ENCODE assay signal across 1 cellular context in the genomic region with DNA sequence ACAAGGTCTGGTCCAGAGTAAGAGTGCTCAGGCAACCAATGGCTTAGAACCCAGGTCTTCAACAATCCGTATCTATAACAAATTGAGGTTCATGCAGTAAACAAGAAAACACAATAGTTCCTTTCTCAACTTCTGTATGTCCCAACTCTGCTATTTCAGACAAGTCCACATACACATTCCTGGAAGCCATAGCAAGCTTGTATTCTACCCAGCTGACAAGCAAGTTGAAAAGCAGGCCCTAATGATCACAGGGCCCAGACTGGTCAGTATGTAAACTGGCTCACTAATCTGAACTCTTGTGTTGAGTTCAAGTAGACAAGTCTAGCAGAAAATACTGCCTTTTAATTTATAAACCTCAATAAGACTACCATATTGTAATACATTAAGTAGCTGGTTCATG.
TF ChIP-seq lines count a peak whose summit lies in the region.

No MANE protein-coding gene starts in this region.

TF ChIP-seq in K562, 482 proteins besides CTCF, POLR2A, EP300 and RAD21:
- no peak for TF ChIP-seq ZNF217 (CRISPR knock-in tag; IDR thresholded peaks at IDR 0.05)
- no peak for TF ChIP-seq BMI1 (IDR thresholded peaks at IDR 0.05; ENCODE audit: low read length)
- TF ChIP-seq TAL1 (IDR thresholded peaks at IDR 0.05) = no peak
- no peak for TF ChIP-seq FOXK2 (conservative IDR thresholded peaks at IDR 0.05 in 1 of 2, IDR thresholded peaks at IDR 0.05 in 1 of 2; ENCODE audit: low read depth in 2 of 2)
- TF ChIP-seq, protein P1, sequence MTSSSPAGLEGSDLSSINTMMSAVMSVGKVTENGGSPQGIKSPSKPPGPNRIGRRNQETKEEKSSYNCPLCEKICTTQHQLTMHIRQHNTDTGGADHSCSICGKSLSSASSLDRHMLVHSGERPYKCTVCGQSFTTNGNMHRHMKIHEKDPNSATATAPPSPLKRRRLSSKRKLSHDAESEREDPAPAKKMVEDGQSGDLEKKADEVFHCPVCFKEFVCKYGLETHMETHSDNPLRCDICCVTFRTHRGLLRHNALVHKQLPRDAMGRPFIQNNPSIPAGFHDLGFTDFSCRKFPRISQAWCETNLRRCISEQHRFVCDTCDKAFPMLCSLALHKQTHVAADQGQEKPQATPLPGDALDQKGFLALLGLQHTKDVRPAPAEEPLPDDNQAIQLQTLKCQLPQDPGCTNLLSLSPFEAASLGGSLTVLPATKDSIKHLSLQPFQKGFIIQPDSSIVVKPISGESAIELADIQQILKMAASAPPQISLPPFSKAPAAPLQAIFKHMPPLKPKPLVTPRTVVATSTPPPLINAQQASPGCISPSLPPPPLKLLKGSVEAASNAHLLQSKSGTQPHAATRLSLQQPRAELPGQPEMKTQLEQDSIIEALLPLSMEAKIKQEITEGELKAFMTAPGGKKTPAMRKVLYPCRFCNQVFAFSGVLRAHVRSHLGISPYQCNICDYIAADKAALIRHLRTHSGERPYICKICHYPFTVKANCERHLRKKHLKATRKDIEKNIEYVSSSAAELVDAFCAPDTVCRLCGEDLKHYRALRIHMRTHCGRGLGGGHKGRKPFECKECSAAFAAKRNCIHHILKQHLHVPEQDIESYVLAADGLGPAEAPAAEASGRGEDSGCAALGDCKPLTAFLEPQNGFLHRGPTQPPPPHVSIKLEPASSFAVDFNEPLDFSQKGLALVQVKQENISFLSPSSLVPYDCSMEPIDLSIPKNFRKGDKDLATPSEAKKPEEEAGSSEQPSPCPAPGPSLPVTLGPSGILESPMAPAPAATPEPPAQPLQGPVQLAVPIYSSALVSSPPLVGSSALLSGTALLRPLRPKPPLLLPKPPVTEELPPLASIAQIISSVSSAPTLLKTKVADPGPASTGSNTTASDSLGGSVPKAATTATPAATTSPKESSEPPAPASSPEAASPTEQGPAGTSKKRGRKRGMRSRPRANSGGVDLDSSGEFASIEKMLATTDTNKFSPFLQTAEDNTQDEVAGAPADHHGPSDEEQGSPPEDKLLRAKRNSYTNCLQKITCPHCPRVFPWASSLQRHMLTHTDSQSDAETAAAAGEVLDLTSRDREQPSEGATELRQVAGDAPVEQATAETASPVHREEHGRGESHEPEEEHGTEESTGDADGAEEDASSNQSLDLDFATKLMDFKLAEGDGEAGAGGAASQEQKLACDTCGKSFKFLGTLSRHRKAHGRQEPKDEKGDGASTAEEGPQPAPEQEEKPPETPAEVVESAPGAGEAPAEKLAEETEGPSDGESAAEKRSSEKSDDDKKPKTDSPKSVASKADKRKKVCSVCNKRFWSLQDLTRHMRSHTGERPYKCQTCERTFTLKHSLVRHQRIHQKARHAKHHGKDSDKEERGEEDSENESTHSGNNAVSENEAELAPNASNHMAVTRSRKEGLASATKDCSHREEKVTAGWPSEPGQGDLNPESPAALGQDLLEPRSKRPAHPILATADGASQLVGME (CRISPR knock-in tag; IDR thresholded peaks at IDR 0.05) = no peak
- no peak for TF ChIP-seq NRF1 (conservative IDR thresholded peaks at IDR 0.05 in 1 of 2, IDR thresholded peaks at IDR 0.05 in 1 of 2)
- no peak for TF ChIP-seq ERF (CRISPR knock-in tag; IDR thresholded peaks at IDR 0.05)
- TF ChIP-seq ZSCAN32 (CRISPR knock-in tag; IDR thresholded peaks at IDR 0.05) = no peak
- TF ChIP-seq ZSCAN29 (IDR thresholded peaks at IDR 0.05) = no peak
- TF ChIP-seq, protein P2, sequence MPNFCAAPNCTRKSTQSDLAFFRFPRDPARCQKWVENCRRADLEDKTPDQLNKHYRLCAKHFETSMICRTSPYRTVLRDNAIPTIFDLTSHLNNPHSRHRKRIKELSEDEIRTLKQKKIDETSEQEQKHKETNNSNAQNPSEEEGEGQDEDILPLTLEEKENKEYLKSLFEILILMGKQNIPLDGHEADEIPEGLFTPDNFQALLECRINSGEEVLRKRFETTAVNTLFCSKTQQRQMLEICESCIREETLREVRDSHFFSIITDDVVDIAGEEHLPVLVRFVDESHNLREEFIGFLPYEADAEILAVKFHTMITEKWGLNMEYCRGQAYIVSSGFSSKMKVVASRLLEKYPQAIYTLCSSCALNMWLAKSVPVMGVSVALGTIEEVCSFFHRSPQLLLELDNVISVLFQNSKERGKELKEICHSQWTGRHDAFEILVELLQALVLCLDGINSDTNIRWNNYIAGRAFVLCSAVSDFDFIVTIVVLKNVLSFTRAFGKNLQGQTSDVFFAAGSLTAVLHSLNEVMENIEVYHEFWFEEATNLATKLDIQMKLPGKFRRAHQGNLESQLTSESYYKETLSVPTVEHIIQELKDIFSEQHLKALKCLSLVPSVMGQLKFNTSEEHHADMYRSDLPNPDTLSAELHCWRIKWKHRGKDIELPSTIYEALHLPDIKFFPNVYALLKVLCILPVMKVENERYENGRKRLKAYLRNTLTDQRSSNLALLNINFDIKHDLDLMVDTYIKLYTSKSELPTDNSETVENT (CRISPR knock-in tag; IDR thresholded peaks at IDR 0.05) = no peak
- TF ChIP-seq GTF2A2 (tag; IDR thresholded peaks at IDR 0.05) = no peak
- no peak for TF ChIP-seq MCM7 (IDR thresholded peaks at IDR 0.05)
- TF ChIP-seq PRPF4 (IDR thresholded peaks at IDR 0.05; ENCODE audit: insufficient read depth, low read depth, low read length, poor library complexity, severe bottlenecking) = no peak
- TF ChIP-seq, protein P3, sequence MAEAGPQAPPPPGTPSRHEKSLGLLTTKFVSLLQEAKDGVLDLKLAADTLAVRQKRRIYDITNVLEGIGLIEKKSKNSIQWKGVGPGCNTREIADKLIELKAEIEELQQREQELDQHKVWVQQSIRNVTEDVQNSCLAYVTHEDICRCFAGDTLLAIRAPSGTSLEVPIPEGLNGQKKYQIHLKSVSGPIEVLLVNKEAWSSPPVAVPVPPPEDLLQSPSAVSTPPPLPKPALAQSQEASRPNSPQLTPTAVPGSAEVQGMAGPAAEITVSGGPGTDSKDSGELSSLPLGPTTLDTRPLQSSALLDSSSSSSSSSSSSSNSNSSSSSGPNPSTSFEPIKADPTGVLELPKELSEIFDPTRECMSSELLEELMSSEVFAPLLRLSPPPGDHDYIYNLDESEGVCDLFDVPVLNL (CRISPR knock-in tag; IDR thresholded peaks at IDR 0.05; ENCODE audit: low read depth) = no peak
- TF ChIP-seq ZNF586 (CRISPR knock-in tag; conservative IDR thresholded peaks at IDR 0.05) = no peak
- no peak for TF ChIP-seq POLR3G (IDR thresholded peaks at IDR 0.05; ENCODE audit: extremely low read depth, insufficient read length, insufficient replicate concordance)
- no peak for TF ChIP-seq ZNF24 (IDR thresholded peaks at IDR 0.05)
- no peak for TF ChIP-seq MEF2D (tag; conservative IDR thresholded peaks at IDR 0.05; ENCODE audit: low read depth)
